In the genomic region with DNA sequence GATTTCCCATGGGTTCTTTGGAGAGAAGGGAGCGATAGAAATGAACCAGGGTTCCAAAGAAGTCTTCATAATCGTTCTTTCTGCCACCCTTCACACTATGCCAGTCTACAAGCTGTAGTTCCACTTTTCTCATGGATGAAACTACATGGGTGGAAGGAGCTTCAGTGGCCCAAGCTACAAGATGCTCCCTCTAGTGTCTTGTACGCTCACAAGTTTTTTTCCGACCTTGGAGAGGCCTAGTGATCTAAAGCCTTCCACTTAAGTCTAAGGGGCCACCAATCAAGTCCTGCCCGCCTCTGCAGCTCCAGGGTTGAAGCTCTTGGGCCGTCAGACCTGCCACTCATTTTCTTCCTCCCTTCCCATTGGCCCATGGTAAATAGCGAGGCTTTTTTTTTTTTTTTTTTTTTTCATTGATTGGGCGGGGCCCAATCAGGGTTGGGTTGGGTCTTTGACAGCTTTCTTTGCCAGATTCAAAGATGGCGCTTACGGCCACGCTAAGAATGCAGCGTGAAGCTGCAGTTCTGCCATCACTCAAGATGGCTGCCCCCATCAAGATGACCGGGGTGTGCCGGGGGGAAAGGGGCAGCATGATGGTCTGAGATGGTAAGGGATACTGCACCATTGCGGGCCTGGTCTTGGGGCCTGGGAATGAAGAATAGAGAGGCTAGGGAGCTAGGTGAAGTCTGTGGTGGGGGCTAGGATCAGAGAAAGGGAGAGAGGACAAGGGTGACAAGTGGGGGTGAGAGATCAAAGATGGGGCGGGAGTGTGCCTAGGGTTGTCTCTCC, we compare ENCODE assay signal across 8 cellular contexts. TPM values are rescaled to one million over a fixed set of nuclear protein-coding genes. Genes with fewer than 3 reads are reported as not detected.
A peak's percentile ranks its signal among the peaks of the same experiment; 100 is the strongest.
DNase-seq lines count a peak whose midpoint lies in the region; ATAC-seq, FAIRE-seq and TF ChIP-seq lines count a peak whose summit lies in the region.

A gene (plus strand): TSS at position 527 of the 786 bp plus-strand sequence. CDS start 430 bp downstream, outside the sequence.

- peak within 1 kb of the TSS; percentile 80 for H3K4me3 ChIP-seq in CD4-positive, CD25-positive, alpha-beta regulatory T cell (ENCODE audit: low read depth, low read length)
- H3K4me3 ChIP-seq in HepG2 (replicated peaks in 1 of 3; ENCODE audit: insufficient read depth in 1 of 3, low read depth in 2 of 3, low read length in 3 of 3), result peak within 1 kb of the TSS; percentile 81 to 82 (median 81)

- H3K9me3 Mint-ChIP-seq in CD4-positive, CD25-positive, alpha-beta regulatory T cell, result peaks cover 0 to 1% (median 0%) of the 10 kb centered on the region in 7 donors

- TF ChIP-seq EP300 in HepG2 (IDR thresholded peaks at IDR 0.05; ENCODE audit: low read depth in 2 of 2, low read length in 2 of 2) (no peak; a peak in 1 of 4 replicates), HepG2 (CRISPR knock-in tag; IDR thresholded peaks at IDR 0.05; ENCODE audit: borderline replicate concordance) (no peak)

- H3K4me1 ChIP-seq in CD4-positive, CD25-positive, alpha-beta regulatory T cell (ENCODE audit: control insufficient read depth, insufficient read depth, low read length, poor library complexity, severe bottlenecking), result peaks cover 29% of the 10 kb centered on the region
- peaks cover 59% of the 10 kb centered on the region for H3K4me1 ChIP-seq in HepG2 (ENCODE audit: insufficient read depth, low read length)

- no peak; the same call in 1 of the 2 replicates for TF ChIP-seq RAD21 in HepG2 (CRISPR knock-in tag; IDR thresholded peaks at IDR 0.05)

- H4K20me1 ChIP-seq in HepG2 (ENCODE audit: insufficient read depth, low read length), result peaks cover 11% of the 10 kb centered on the region

- H3K27me3 ChIP-seq in CD4-positive, CD25-positive, alpha-beta regulatory T cell (ENCODE audit: control insufficient read depth, insufficient read depth, low read length), result no peaks in the 10 kb centered on the region
- H3K27me3 ChIP-seq in HepG2 (ENCODE audit: control insufficient read depth in 1 of 2, insufficient read depth in 2 of 2, low read length in 2 of 2), result no peaks in the 10 kb centered on the region; a peak in 1 of 5 replicates

- POLR2A ChIA-PET in HepG2 (lab: Yijun Ruan, JAX), result interaction anchor here (0.7 to 12.5 kb wide), 24 partner anchors 9 to 205 kb away, joined by 3 to 357 read pairs (median 6); a partner anchor contains a TSS

- CTCF ChIA-PET in HepG2 (lab: Yijun Ruan, JAX; ENCODE audit: low intra/inter-chr PET ratio, low total read pairs), result interaction anchor here (0.7 to 3.7 kb wide), 4 partner anchors 14 to 65 kb away, joined by 3 to 36 read pairs (median 12); no protein-coding TSS in a partner anchor

- DNase-seq in CD4-positive, CD25-positive, alpha-beta regulatory T cell, result peak; percentile 81 to 99 (median 93)
- DNase-seq in NCI-H748 (lab: John Stamatoyannopoulos, UW; ENCODE audit: unreplicated experiment) (peak; percentile 96), dermis microvascular lymphatic vessel endothelial cell (ENCODE audit: low read depth in 2 of 2) (peak; percentile 94 to 99), HepG2 (ENCODE audit: low spot score) (peak; percentile 98)
- DNase-seq in activated CD4-positive, alpha-beta T cell treated with anti-CD3 and anti-CD28 coated beads, Interleukin-2, amount 50 U/mL, for 24 hours (ENCODE audit: low read depth in 1 of 2, low spot score in 1 of 2), result peak; percentile 65 to 90
- peak; percentile 82 for DNase-seq in stimulated activated CD4-positive, alpha-beta T cell treated with anti-CD3 and anti-CD28 coated beads, Interleukin-4, amount 100 ng/mL, for 1 hour

- intact Hi-C loops in HepG2 (cut with micrococcal nuclease; ENCODE audit: unreplicated experiment), result loop anchor here (1.0 to 5.0 kb wide), 4 partner anchors 23 to 87 kb away; a partner anchor contains a TSS

- ATAC-seq in CD4-positive, CD25-positive, alpha-beta regulatory T cell (ENCODE audit: low read depth in 2 of 2), result peak; percentile 97
- ATAC-seq in GM19372 (IDR thresholded peaks at IDR 0.05; ENCODE audit: low read depth, unreplicated experiment) (peak; percentile 98), HG03558 (IDR thresholded peaks at IDR 0.05; ENCODE audit: extremely low read depth, unreplicated experiment) (peak; percentile 89), HepG2 (peak; percentile 71)

- peak; percentile 99 for FAIRE-seq in HepG2 (lab: Jason Lieb, UNC)

- peak within 1 kb of the TSS; percentile 77 for H3K27ac ChIP-seq in CD4-positive, CD25-positive, alpha-beta regulatory T cell (ENCODE audit: insufficient read depth, low read length, poor library complexity, severe bottlenecking)
- peak within 1 kb of the TSS; percentile 99 for H3K27ac ChIP-seq in HepG2 (ENCODE audit: extremely low read length, insufficient read depth, low read length)

- peak within 1 kb of the TSS; percentile 93 to 100 (median 96) for H3K27ac Mint-ChIP-seq in CD4-positive, CD25-positive, alpha-beta regulatory T cell

- H3K36me3 Mint-ChIP-seq in CD4-positive, CD25-positive, alpha-beta regulatory T cell, result peaks cover 16% of the 10 kb centered on the region

- H2AFZ ChIP-seq in HepG2 (ENCODE audit: low read length), result no peak within 1 kb of the TSS

- no peaks in the 10 kb centered on the region for H3K27me3 Mint-ChIP-seq in CD4-positive, CD25-positive, alpha-beta regulatory T cell

- peak within 1 kb of the TSS; percentile 82 to 100 (median 100) for H3K4me3 Mint-ChIP-seq in CD4-positive, CD25-positive, alpha-beta regulatory T cell

- peak; percentile 47 to 76 for TF ChIP-seq POLR2A in HepG2 (IDR thresholded peaks at IDR 0.05; ENCODE audit: insufficient read depth in 1 of 2, low read depth in 2 of 2, low read length in 2 of 2)

- H3K9ac ChIP-seq in HepG2 (ENCODE audit: insufficient read depth, low read depth, low read length), result peak within 1 kb of the TSS; percentile 96

- peaks cover 32% of the 10 kb centered on the region for H3K79me2 ChIP-seq in HepG2 (ENCODE audit: insufficient read depth, low read length)

- peaks cover 19% of the 10 kb centered on the region for H3K36me3 ChIP-seq in CD4-positive, CD25-positive, alpha-beta regulatory T cell (ENCODE audit: control insufficient read depth, insufficient read depth, low read length)
- peaks cover 13 to 45% of the 10 kb centered on the region in 2 experiments for H3K36me3 ChIP-seq in HepG2 (replicated peaks in 1 of 2; ENCODE audit: control insufficient read depth in 1 of 2, insufficient read depth in 2 of 2, low read length in 2 of 2)

- H3K9me3 ChIP-seq in CD4-positive, CD25-positive, alpha-beta regulatory T cell (ENCODE audit: control insufficient read depth in 2 of 2, low read length in 2 of 2), result no peaks in the 10 kb centered on the region
- no peaks in the 10 kb centered on the region for H3K9me3 ChIP-seq in HepG2 (ENCODE audit: low read length)

- H3K4me1 Mint-ChIP-seq in CD4-positive, CD25-positive, alpha-beta regulatory T cell, result peaks cover 12 to 67% (median 28%) of the 10 kb centered on the region in 4 donors

- in situ Hi-C loops in HepG2 (cut with HindIII; ENCODE audit: extremely low pct_ligation_motif_present, low pct_unique_long_range_greater_than_20kb), result loop anchor here (5.0 to 10.0 kb wide), 2 partner anchors 67 to 159 kb away; no protein-coding TSS in a partner anchor

- peak within 1 kb of the TSS; percentile 92 for H3K4me2 ChIP-seq in HepG2 (ENCODE audit: low read depth, low read length)

- no TSS peak for BruUV-seq in HepG2 (replicated peaks; lab: Mats Ljungman, UMichigan)

- under 1% methylated on average over 15 of the region's 16 CpGs for WGBS in HepG2 (ENCODE audit: low lambda C conversion rate)

- peak; percentile 79 for TF ChIP-seq CTCF in HepG2 (CRISPR knock-in tag; IDR thresholded peaks at IDR 0.05)

TF ChIP-seq in HepG2, 621 proteins besides CTCF, POLR2A, EP300 and RAD21 (continues in another document):
- TF ChIP-seq, protein P1, sequence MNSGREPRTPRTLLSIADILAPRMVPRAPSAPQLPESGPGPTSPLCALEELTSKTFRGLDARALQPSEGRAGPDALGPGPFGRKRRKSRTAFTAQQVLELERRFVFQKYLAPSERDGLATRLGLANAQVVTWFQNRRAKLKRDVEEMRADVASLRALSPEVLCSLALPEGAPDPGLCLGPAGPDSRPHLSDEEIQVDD (CRISPR knock-in tag; IDR thresholded peaks at IDR 0.05; ENCODE audit: borderline replicate concordance), result no peak
- TF ChIP-seq NCOA5 (CRISPR knock-in tag; IDR thresholded peaks at IDR 0.05), result no peak
- no peak for TF ChIP-seq ZNF205 (CRISPR knock-in tag; IDR thresholded peaks at IDR 0.05)
- TF ChIP-seq ZNF432 (CRISPR knock-in tag; IDR thresholded peaks at IDR 0.05; ENCODE audit: borderline replicate concordance), result no peak
- TF ChIP-seq SMAD1 (CRISPR knock-in tag; IDR thresholded peaks at IDR 0.05; ENCODE audit: borderline replicate concordance, low read depth), result no peak
- no peak for TF ChIP-seq RAD51 (IDR thresholded peaks at IDR 0.05; ENCODE audit: borderline replicate concordance)
- TF ChIP-seq TCF7L2 (IDR thresholded peaks at IDR 0.05; ENCODE audit: low read depth, low read length), result no peak
- no peak for TF ChIP-seq ZNF660 (CRISPR knock-in tag; IDR thresholded peaks at IDR 0.05; ENCODE audit: borderline replicate concordance, low read depth)

RNA-seq across cellular contexts. Expression of the gene that starts here (rescaled TPM):
- 8.6 TPM for total RNA-seq in CD4-positive, CD25-positive, alpha-beta regulatory T cell
- polyA plus RNA-seq in CD4-positive, CD25-positive, alpha-beta regulatory T cell, result 1 to 10 TPM; 5.3 to 7.1 (median 6.0) TPM
- total RNA-seq in dermis microvascular lymphatic vessel endothelial cell, result 12.2 and 14.4 TPM in 2 replicates
- total RNA-seq in HepG2 (2016; rRNA removed; fragmentation: Illumina TruSeq; extraction: Trizol), result 26.2 and 29.1 TPM in 2 replicates
- total RNA-seq in HepG2 (2016; cell fraction: cytosol; rRNA removed; fragmentation: Illumina TruSeq; extraction: Trizol; ENCODE audit: low read depth), result 8.5 and 8.6 TPM in 2 replicates
- 26.8 and 29.0 TPM in 2 replicates for total RNA-seq in HepG2 (2016; cell fraction: insoluble cytoplasmic fraction; rRNA removed; fragmentation: Illumina TruSeq; extraction: Trizol)
- total RNA-seq in HepG2 (2016; cell fraction: membrane; rRNA removed; fragmentation: Illumina TruSeq; extraction: Trizol), result 28.7 and 28.9 TPM in 2 replicates
- total RNA-seq in HepG2 (2016; cell fraction: nucleus; rRNA removed; fragmentation: Illumina TruSeq; extraction: Trizol), result 18.4 and 20.4 TPM in 2 replicates
- 14.1 and 16.9 TPM in 2 replicates for polyA plus RNA-seq in HepG2 (2011; rRNA removed)
- 15.2 and 16.3 TPM in 2 replicates for polyA plus RNA-seq in HepG2 (2011; cell fraction: cytosol; rRNA removed)
- 29.3 and 32.6 TPM in 2 replicates for polyA plus RNA-seq in HepG2 (2011; cell fraction: nucleus; rRNA removed)
- 8.7 and 12.4 TPM in 2 replicates for polyA plus RNA-seq in HepG2 (2012)
- 8.3 and 8.8 TPM in 2 replicates for polyA plus RNA-seq in HepG2 (2016; cell fraction: cytosol; fragmentation: Illumina TruSeq; extraction: Trizol; ENCODE audit: low read depth)
- 26.8 and 28.0 TPM in 2 replicates for polyA plus RNA-seq in HepG2 (2016; cell fraction: insoluble cytoplasmic fraction; fragmentation: Illumina TruSeq; extraction: Trizol; ENCODE audit: low read depth)
- polyA plus RNA-seq in HepG2 (2016; cell fraction: membrane; fragmentation: Illumina TruSeq; extraction: Trizol; ENCODE audit: low read depth), result 20.9 and 21.0 TPM in 2 replicates
- polyA plus RNA-seq in HepG2 (2016; cell fraction: nucleus; fragmentation: Illumina TruSeq; extraction: Trizol; ENCODE audit: insufficient read depth, low read depth), result 34.0 and 43.4 TPM in 2 replicates
- polyA minus RNA-seq in HepG2 (2011; rRNA and poly(A)+ RNA removed; ENCODE audit: low replicate concordance), result 52.6 and 61.0 TPM in 2 replicates
- 9.3 and 13.5 TPM in 2 replicates for polyA minus RNA-seq in HepG2 (2011; cell fraction: cytosol; rRNA and poly(A)+ RNA removed)
- polyA minus RNA-seq in HepG2 (2011; cell fraction: nucleus; rRNA and poly(A)+ RNA removed), result 20.0 and 25.9 TPM in 2 replicates

Comparison
In these comparisons a context has a peak if more than half of its experiments do, and no peak if none do; other contexts are left out.
1. Peak in every context shown above with its lines: DNase-seq, ATAC-seq, H3K4me3 ChIP-seq and H3K27ac ChIP-seq.